ENCODE assay signal across 1 cellular context in genomic region chr3:12875857-12876451, GRCh38.
TF ChIP-seq lines count a peak whose summit lies in the region.

No MANE protein-coding gene starts in this region.

TF ChIP-seq in K562, 482 proteins besides CTCF, POLR2A, EP300 and RAD21 (continued from another document and continues in another):
- TF ChIP-seq FOXO4 (CRISPR knock-in tag; IDR thresholded peaks at IDR 0.05) = no peak
- TF ChIP-seq CEBPZ (IDR thresholded peaks at IDR 0.05; ENCODE audit: borderline replicate concordance, low read depth, low read length) = no peak
- no peak for TF ChIP-seq CBX1 (IDR thresholded peaks at IDR 0.05; ENCODE audit: low read depth)
- TF ChIP-seq LCOR (CRISPR knock-in tag; IDR thresholded peaks at IDR 0.05) = no peak
- no peak for TF ChIP-seq KDM1A (IDR thresholded peaks at IDR 0.05)
- no peak for TF ChIP-seq CHD1 (IDR thresholded peaks at IDR 0.05; ENCODE audit: low read length)
- TF ChIP-seq ZNF584 (CRISPR knock-in tag; IDR thresholded peaks at IDR 0.05; ENCODE audit: low read depth) = no peak
- TF ChIP-seq TSC22D4 (tag; IDR thresholded peaks at IDR 0.05) = no peak
- TF ChIP-seq SMAD3 (CRISPR knock-in tag; conservative IDR thresholded peaks at IDR 0.05) = no peak
- no peak for TF ChIP-seq TCFL5 (CRISPR knock-in tag; conservative IDR thresholded peaks at IDR 0.05)
- TF ChIP-seq SNIP1 (IDR thresholded peaks at IDR 0.05; ENCODE audit: low read depth) = no peak
- no peak for TF ChIP-seq CLOCK (CRISPR knock-in tag; IDR thresholded peaks at IDR 0.05; ENCODE audit: borderline replicate concordance)
- 0 out of 2 replicates have a peak, but pooled peaks have one; percentile 15 for TF ChIP-seq ATF3 (IDR thresholded peaks at IDR 0.05)
- no peak for TF ChIP-seq ATF3 (CRISPR knock-in tag; conservative IDR thresholded peaks at IDR 0.05)
- TF ChIP-seq NR1H2 (CRISPR knock-in tag; IDR thresholded peaks at IDR 0.05) = peak; percentile 48; the same call in 1 of the 2 replicates
- no peak for TF ChIP-seq TGIF2 (CRISPR knock-in tag; IDR thresholded peaks at IDR 0.05)
- 0 out of 2 replicates have a peak, but pooled peaks have one; percentile 44 for TF ChIP-seq ZBTB9 (CRISPR knock-in tag; IDR thresholded peaks at IDR 0.05)
- peak; percentile 46 for TF ChIP-seq RBM22 (IDR thresholded peaks at IDR 0.05; ENCODE audit: low read depth, low read length, poor library complexity, severe bottlenecking)
- no peak for TF ChIP-seq HNRNPUL1 (IDR thresholded peaks at IDR 0.05; ENCODE audit: low read length)
- no peak for TF ChIP-seq U2AF2 (optimal IDR thresholded peaks at IDR 0.05; ENCODE audit: low read depth, low read length)
- TF ChIP-seq EHMT2 (IDR thresholded peaks at IDR 0.05) = no peak
- TF ChIP-seq HNRNPH1 (optimal IDR thresholded peaks at IDR 0.05; ENCODE audit: low read depth, low read length) = no peak
- TF ChIP-seq CREB1 (IDR thresholded peaks at IDR 0.05) = no peak; the same call in 1 of the 2 replicates
- peak; percentile 50; the same call in 1 of the 2 replicates for TF ChIP-seq CREB1 (CRISPR knock-in tag; IDR thresholded peaks at IDR 0.05)
- no peak for TF ChIP-seq STAT5A (IDR thresholded peaks at IDR 0.05; ENCODE audit: borderline replicate concordance, low read length)
- no peak for TF ChIP-seq MECOM (CRISPR knock-in tag; IDR thresholded peaks at IDR 0.05)
- no peak for TF ChIP-seq SPI1 (IDR thresholded peaks at IDR 0.05; ENCODE audit: borderline replicate concordance, low read depth, low read length)
- no peak for TF ChIP-seq ZNF408 (CRISPR knock-in tag; IDR thresholded peaks at IDR 0.05; ENCODE audit: low read depth)
- no peak for TF ChIP-seq ZNF668 (CRISPR knock-in tag; IDR thresholded peaks at IDR 0.05)
- TF ChIP-seq OTX1 (CRISPR knock-in tag; IDR thresholded peaks at IDR 0.05) = no peak
- no peak for TF ChIP-seq ZKSCAN3 (CRISPR knock-in tag; IDR thresholded peaks at IDR 0.05)
- no peak for TF ChIP-seq USF1 (CRISPR knock-in tag; IDR thresholded peaks at IDR 0.05)
- no peak for TF ChIP-seq LARP7 (IDR thresholded peaks at IDR 0.05)
- no peak for TF ChIP-seq ZHX1 (conservative IDR thresholded peaks at IDR 0.05; ENCODE audit: low read length)
- no peak for TF ChIP-seq POLR2AphosphoS5 (IDR thresholded peaks at IDR 0.05; ENCODE audit: control insufficient read depth, insufficient read depth, low read depth, low read length)
- no peak for TF ChIP-seq NR0B1 (IDR thresholded peaks at IDR 0.05; ENCODE audit: partially characterized antibody)
- TF ChIP-seq ZBTB17 (CRISPR knock-in tag; IDR thresholded peaks at IDR 0.05) = no peak
- no peak for TF ChIP-seq ZNF263 (CRISPR knock-in tag; IDR thresholded peaks at IDR 0.05; ENCODE audit: borderline replicate concordance)
- no peak for TF ChIP-seq BRF2 (IDR thresholded peaks at IDR 0.05; ENCODE audit: borderline replicate concordance, insufficient read depth, insufficient read length)
- no peak for TF ChIP-seq ATF2 (CRISPR knock-in tag; IDR thresholded peaks at IDR 0.05)
- no peak for TF ChIP-seq HMGXB4 (CRISPR knock-in tag; IDR thresholded peaks at IDR 0.05)
- TF ChIP-seq CCAR2 (IDR thresholded peaks at IDR 0.05; ENCODE audit: low read depth, low read length) = no peak
- TF ChIP-seq NFIX (CRISPR knock-in tag; IDR thresholded peaks at IDR 0.05; ENCODE audit: low read depth) = no peak
- no peak for TF ChIP-seq SETDB1 (IDR thresholded peaks at IDR 0.05; ENCODE audit: low read length)
- no peak for TF ChIP-seq ZNF785 (CRISPR knock-in tag; IDR thresholded peaks at IDR 0.05)
- TF ChIP-seq MAFG (tag; conservative IDR thresholded peaks at IDR 0.05) = no peak
- no peak for TF ChIP-seq ZNF121 (CRISPR knock-in tag; conservative IDR thresholded peaks at IDR 0.05)
- TF ChIP-seq CC2D1A (IDR thresholded peaks at IDR 0.05) = no peak
- no peak for TF ChIP-seq ZNF76 (CRISPR knock-in tag; IDR thresholded peaks at IDR 0.05; ENCODE audit: borderline replicate concordance)
